11 cellular contexts compared by ENCODE assay signal in the genomic region with DNA sequence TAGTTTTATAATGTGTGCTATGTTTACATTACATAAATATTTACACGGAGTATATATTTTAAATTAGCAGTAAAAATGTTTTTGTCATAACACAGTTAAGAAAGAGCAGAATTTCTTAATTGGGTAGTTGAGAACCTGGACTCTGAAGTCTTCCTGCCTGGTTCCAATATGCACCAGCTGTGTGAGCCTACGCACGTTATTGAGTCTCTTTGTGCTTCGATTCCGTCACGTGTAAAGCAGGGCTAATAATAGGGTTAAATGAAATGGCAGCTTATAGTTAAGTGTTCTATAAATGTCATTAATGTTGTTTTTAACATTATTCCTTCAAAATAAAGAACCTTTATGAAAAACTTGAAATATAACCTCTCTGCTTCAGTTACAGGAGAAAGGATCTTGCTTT. TPM values are rescaled to one million over a fixed set of nuclear protein-coding genes. Genes with fewer than 3 reads are reported as not detected.
DNase-seq lines count a peak whose midpoint lies in the region; ATAC-seq, FAIRE-seq and TF ChIP-seq lines count a peak whose summit lies in the region.
"Had no signal": no experiment of that assay in that cellular context is flagged by ENCODE, and none has a peak within 500 bp of the region (broad histone marks: within the 10 kb centered on the region; RNA-seq: fewer than 3 reads in every experiment).

No MANE protein-coding gene starts in this region.

- H3K9me3 Mint-ChIP-seq in memory B cell, result no peaks in the 10 kb centered on the region

- H3K27me3 Mint-ChIP-seq in T-helper 17 cell, result peaks cover 24% of the 10 kb centered on the region
- H3K27me3 Mint-ChIP-seq in memory B cell, result peaks cover 3% of the 10 kb centered on the region

- TF ChIP-seq EP300 in A549 (IDR thresholded peaks at IDR 0.05), result no peak

- DNase-seq in A549 (ENCODE audit: low read depth in 1 of 2, low spot score in 1 of 2) (no peak), GM10266 (ENCODE audit: extremely low spot score) (peak; percentile 25), T-helper 17 cell (no peak), memory B cell (ENCODE audit: low spot score in 2 of 2) (no peak)
- DNase-seq: left ventricle myocardium superior; stimulated activated CD4-positive, alpha-beta T cell treated with anti-CD3 and anti-CD28 coated beads, Interleukin-4, amount 100 ng/mL, for 24 hours had no signal

- peaks cover 28% of the 10 kb centered on the region for H3K4me1 Mint-ChIP-seq in T-helper 17 cell
- peaks cover 23% of the 10 kb centered on the region for H3K4me1 Mint-ChIP-seq in memory B cell

- peak overlapping the region; percentile 92 to 99; a peak in 4 of 6 replicates for H3K27ac ChIP-seq in A549

- no peak for TF ChIP-seq CTCF in A549 (IDR thresholded peaks at IDR 0.05)
- TF ChIP-seq CTCF in GM10266 (IDR thresholded peaks at IDR 0.05; ENCODE audit: control insufficient read depth, insufficient read depth, low read depth, missing control alignments), result no peak

- H3K9me3 ChIP-seq in A549 (no peaks in the 10 kb centered on the region), T-helper 17 cell (ENCODE audit: control insufficient read depth, low read length, poor library complexity, severe bottlenecking) (no peaks in the 10 kb centered on the region)

- no peak for ATAC-seq in A549
- no peak for ATAC-seq in T-helper 17 cell
- no peak for ATAC-seq in memory B cell (ENCODE audit: low read depth)
- ATAC-seq in GM19452 (IDR thresholded peaks at IDR 0.05; ENCODE audit: unreplicated experiment), result no peak
- ATAC-seq in HG03097 (IDR thresholded peaks at IDR 0.05; ENCODE audit: low FRiP score, unreplicated experiment), result no peak
- no peak for ATAC-seq in GM19455 (IDR thresholded peaks at IDR 0.05; ENCODE audit: unreplicated experiment)
- ATAC-seq in HG03039 (IDR thresholded peaks at IDR 0.05; ENCODE audit: unreplicated experiment), result no peak

- H3K4me3 Mint-ChIP-seq in T-helper 17 cell (peak overlapping the region; percentile 31), memory B cell (peak overlapping the region; percentile 70)

- POLR2A ChIA-PET in A549 (lab: Yijun Ruan, JAX), result interaction anchor here (1.8 kb wide), 1 partner anchor 98 kb away, joined by 18 read pairs; the partner anchor contains the start of gene CFAP36

- H3K27ac Mint-ChIP-seq in T-helper 17 cell (peak overlapping the region; percentile 83), memory B cell (no peak overlapping the region)

- peaks cover 2% of the 10 kb centered on the region for H3K36me3 Mint-ChIP-seq in T-helper 17 cell (ENCODE audit: low read depth)
- no peaks in the 10 kb centered on the region for H3K36me3 Mint-ChIP-seq in memory B cell

- 80% methylated on average over 6 of the region's 6 CpGs for WGBS in A549 (ENCODE audit: missing lambda C conversion rate)

- peak overlapping the region; percentile 70; the same call in 2 of the 3 replicates for H3K4me3 ChIP-seq in A549

- CTCF ChIA-PET in A549 (lab: Yijun Ruan, JAX), result interaction anchor here (1.2 to 1.8 kb wide), 3 partner anchors 11 to 98 kb away, joined by 3 to 6 read pairs (median 5); partner anchors contain the start of gene CFAP36

- no peak for TF ChIP-seq RAD21 in A549 (conservative IDR thresholded peaks at IDR 0.05 in 1 of 2, IDR thresholded peaks at IDR 0.05 in 1 of 2)

- FAIRE-seq in A549 (lab: Jason Lieb, UNC), result no peak
- FAIRE-seq: endometrium had no signal

- peaks cover 49% of the 10 kb centered on the region for H3K4me1 ChIP-seq in A549

- peak overlapping the region; percentile 81 for H3K4me2 ChIP-seq in A549

- no peak for TF ChIP-seq POLR2A in A549 (IDR thresholded peaks at IDR 0.05; ENCODE audit: low read length)

TF ChIP-seq in A549, 52 proteins besides CTCF, POLR2A, EP300 and RAD21:
- TF ChIP-seq RARB (CRISPR knock-in tag; IDR thresholded peaks at IDR 0.05) (no peak), RFX5 (IDR thresholded peaks at IDR 0.05) (no peak), BHLHE40 (IDR thresholded peaks at IDR 0.05; ENCODE audit: low read depth, low read length) (no peak), CHD4 (IDR thresholded peaks at IDR 0.05; ENCODE audit: borderline replicate concordance) (no peak), CHD2 (IDR thresholded peaks at IDR 0.05; ENCODE audit: low read length, partially characterized antibody) (no peak)
TF ChIP-seq in A549: peak in this region for 0.

RNA-seq across cellular contexts. Expression of gene CCDC88A, which starts 1.2 kb away (rescaled TPM):
- polyA plus RNA-seq in A549 (2011; rRNA removed), result 70.9 and 77.8 TPM in 2 replicates
- 10.3 and 11.8 TPM in 2 replicates for polyA plus RNA-seq in A549 (2012; cell fraction: cytosol; rRNA removed)
- 12.0 and 16.2 TPM in 2 replicates for polyA plus RNA-seq in A549 (2012; cell fraction: nucleus; rRNA removed)
- 21.3 to 22.8 TPM (median 22.3 TPM) in 3 replicates for polyA plus RNA-seq in A549 (2017; fragmentation: RNase III; extraction: RNeasy Plus Mini Kit Qiagen cat#74134 plus additional on column Dnase treatment)
- polyA minus RNA-seq in A549 (2011; rRNA and poly(A)+ RNA removed), result 108 and 116 TPM in 2 replicates
- 10 to 100 TPM; 10.8 to 15.2 TPM for total RNA-seq in T-helper 17 cell
